ENCODE assay signal across 24 cellular contexts in genomic region chr14:97039717-97040363, GRCh38.
"Had no signal": no experiment of that assay in that cellular context is flagged by ENCODE, and none has a peak within 500 bp of the region (broad histone marks: within the 10 kb centered on the region; RNA-seq: fewer than 3 reads in every experiment).

No MANE protein-coding gene starts in this region.

- H3K4me1 ChIP-seq: heart left ventricle, psoas muscle, right lobe of liver, spleen, testis, tibial nerve had no signal

- ATAC-seq: heart left ventricle; naive thymus-derived CD4-positive, alpha-beta T cell; psoas muscle; right lobe of liver; stimulated activated naive B cell treated with anti-CD40 and anti-IgM and Interleukin-4, amounts not matched to agents 10 μg/mL and 1 μg/mL and 100 μg/mL, for 72 hours; stimulated activated naive CD8-positive, alpha-beta T cell treated with anti-CD3 and anti-CD28 coated beads, Interleukin-15, amount 100 ng/mL, for 72 hours had no signal

- H3K27me3 ChIP-seq: right lobe of liver, testis, tibial nerve had no signal

- H3K4me3 ChIP-seq: coronary artery, heart left ventricle, psoas muscle, right lobe of liver, spleen, testis, tibial nerve had no signal

- H3K9me3 ChIP-seq: neutrophil, right lobe of liver, testis had no signal

- H3K36me3 ChIP-seq: heart left ventricle, neutrophil, right lobe of liver, spleen, tibial nerve had no signal

- FAIRE-seq: endothelial cell of umbilical vein, islet of Langerhans had no signal

- DNase-seq: effector CD4-positive, alpha-beta T cell; endodermal cell; erythroblast; heart left ventricle; hypothalamus; kidney glomerular epithelial cell; mammary epithelial cell; naive thymus-derived CD4-positive, alpha-beta T cell; nephron progenitor cell; psoas muscle; retina; right lobe of liver; spleen; stimulated activated CD4-positive, alpha-beta T cell treated with anti-CD3 and anti-CD28 coated beads, Interleukin-15, amount 100 ng/mL, for 24 hours; stimulated activated CD4-positive, alpha-beta T cell treated with anti-CD3 and anti-CD28 coated beads, Interleukin-1b, Interleukin-23, amount 100 ng/mL, for 48 hours; stimulated activated CD4-positive, alpha-beta T cell treated with anti-CD3 and anti-CD28 coated beads, Interleukin-4, amount 100 ng/mL, for 4 hours; stimulated activated naive B cell treated with anti-CD40 and anti-IgM and Interleukin-4, amounts not matched to agents 10 μg/mL and 1 μg/mL and 100 μg/mL, for 72 hours; stimulated activated naive CD8-positive, alpha-beta T cell treated with anti-CD3 and anti-CD28 coated beads, Interleukin-15, amount 100 ng/mL, for 72 hours; testis had no signal

- H3K27ac ChIP-seq: coronary artery, heart left ventricle, neutrophil, psoas muscle, right lobe of liver, spleen, testis, tibial nerve had no signal
